ENCODE assay signal across 11 cellular contexts in the genomic region with DNA sequence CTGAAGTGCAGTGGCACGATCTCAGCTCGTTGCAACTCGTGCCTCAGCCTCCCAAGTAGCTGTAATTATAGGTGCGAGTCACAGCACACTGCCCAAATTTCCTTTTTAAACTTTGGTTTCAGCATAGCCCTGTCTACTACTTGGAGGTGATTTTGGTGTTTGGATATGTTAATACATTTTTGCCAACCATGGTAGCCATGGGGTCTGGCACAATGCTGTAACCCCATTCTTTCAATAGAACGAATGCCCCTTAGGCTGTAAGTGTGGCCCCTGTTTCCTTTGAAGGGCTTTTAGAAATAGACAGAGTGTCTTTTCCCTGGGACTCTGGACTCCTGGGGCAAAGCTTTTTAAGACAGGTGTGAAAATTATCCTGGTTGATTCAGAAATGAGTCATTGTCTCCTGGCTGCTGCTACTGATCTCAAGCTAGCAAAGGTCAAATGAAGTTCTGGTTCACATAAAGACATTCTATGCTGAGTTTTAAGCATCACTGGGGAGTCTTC.
DNase-seq lines count a peak whose midpoint lies in the region; ATAC-seq, FAIRE-seq and TF ChIP-seq lines count a peak whose summit lies in the region.
"Had no signal": no experiment of that assay in that cellular context is flagged by ENCODE, and none has a peak within 500 bp of the region (broad histone marks: within the 10 kb centered on the region; RNA-seq: fewer than 3 reads in every experiment).

No MANE protein-coding gene starts in this region.

- ATAC-seq in GM21529 (IDR thresholded peaks at IDR 0.05; ENCODE audit: unreplicated experiment) (peak; percentile 8), gastrocnemius medialis (peak; percentile 93 to 98), GM21576 (IDR thresholded peaks at IDR 0.05; ENCODE audit: unreplicated experiment) (no peak)

- no peak for TF ChIP-seq CTCF in bronchial epithelial cell (IDR thresholded peaks at IDR 0.05; ENCODE audit: insufficient read depth, low read length, severe bottlenecking)
- no peak for TF ChIP-seq CTCF in gastrocnemius medialis (IDR thresholded peaks at IDR 0.05 in 4 of 5, conservative IDR thresholded peaks at IDR 0.05 in 1 of 5)

- H3K27me3 ChIP-seq in MG63 (no peaks in the 10 kb centered on the region; the same call in 1 of the 2 replicates), bronchial epithelial cell (ENCODE audit: control insufficient read depth, insufficient read depth, low read length) (no peaks in the 10 kb centered on the region), gastrocnemius medialis (no peaks in the 10 kb centered on the region)
- H3K27me3 ChIP-seq: breast epithelium, right atrium auricular region had no signal

- peak; percentile 47 for DNase-seq in MG63
- peak; percentile 95 for DNase-seq in bronchial epithelial cell (ENCODE audit: low read depth)
- DNase-seq in gastrocnemius medialis, result no peak
- DNase-seq in NCI-H748 (lab: John Stamatoyannopoulos, UW; ENCODE audit: unreplicated experiment), result no peak
- DNase-seq in NCI-H748 treated with DMSO at 0.1 percent for 48 hours (lab: John Stamatoyannopoulos, UW), result no peak
- no peak for DNase-seq in stimulated activated CD4-positive, alpha-beta T cell treated with anti-CD3 and anti-CD28 coated beads, Interleukin-2, amount 100 ng/mL, for 48 hours
- DNase-seq: T-helper 1 cell had no signal

- H3K4me3 ChIP-seq in MG63 (no peak overlapping the region), bronchial epithelial cell (ENCODE audit: low read depth, low read length) (no peak overlapping the region), gastrocnemius medialis (no peak overlapping the region)
- H3K4me3 ChIP-seq: breast epithelium, right atrium auricular region had no signal

- no peaks in the 10 kb centered on the region for H3K36me3 ChIP-seq in MG63
- no peaks in the 10 kb centered on the region for H3K36me3 ChIP-seq in bronchial epithelial cell (ENCODE audit: control insufficient read depth, insufficient read depth, low read length)
- H3K36me3 ChIP-seq in gastrocnemius medialis, result no peaks in the 10 kb centered on the region
- H3K36me3 ChIP-seq: breast epithelium, right atrium auricular region had no signal

- FAIRE-seq in bronchial epithelial cell (lab: Jason Lieb, UNC), result peak; percentile 13

- TF ChIP-seq POLR2A in gastrocnemius medialis (IDR thresholded peaks at IDR 0.05), result peak in 1 of 2 donors; percentile 6

- H3K4me1 ChIP-seq in gastrocnemius medialis, result peaks cover 22 to 25% of the 10 kb centered on the region in 2 donors
- H3K4me1 ChIP-seq: breast epithelium had no signal

- in situ Hi-C loops in gastrocnemius medialis (cut with MboI; ENCODE audit: low sequenced_read_pairs in 4 of 4), result no loop called here

- intact Hi-C loops in gastrocnemius medialis (cut with DNase I; ENCODE audit: low total_unique reads), result loop anchor here (5.0 kb wide), 1 partner anchor 458 kb away; no protein-coding TSS in a partner anchor

- 0 out of 2 replicates have a peak, but pooled peaks cover 3% of the 10 kb centered on the region for H3K9me3 ChIP-seq in MG63
- no peaks in the 10 kb centered on the region for H3K9me3 ChIP-seq in gastrocnemius medialis
- H3K9me3 ChIP-seq: breast epithelium, right atrium auricular region had no signal

- peak overlapping the region; percentile 76 to 87 (median 81) for H3K27ac ChIP-seq in gastrocnemius medialis

Comparison
In these comparisons a context has a peak if more than half of its experiments do, and no peak if none do; other contexts are left out.
1. DNase-seq: peak in MG63 (single experiment) and bronchial epithelial cell (single experiment); none in gastrocnemius medialis (0 of 2), NCI-H748 (single experiment), NCI-H748 treated with DMSO at 0.1 percent for 48 hours (single experiment) and stimulated activated CD4-positive, alpha-beta T cell treated with anti-CD3 and anti-CD28 coated beads, Interleukin-2, amount 100 ng/mL, for 48 hours (0 of 2).